ENCODE assay signal across 24 cellular contexts in the genomic region with DNA sequence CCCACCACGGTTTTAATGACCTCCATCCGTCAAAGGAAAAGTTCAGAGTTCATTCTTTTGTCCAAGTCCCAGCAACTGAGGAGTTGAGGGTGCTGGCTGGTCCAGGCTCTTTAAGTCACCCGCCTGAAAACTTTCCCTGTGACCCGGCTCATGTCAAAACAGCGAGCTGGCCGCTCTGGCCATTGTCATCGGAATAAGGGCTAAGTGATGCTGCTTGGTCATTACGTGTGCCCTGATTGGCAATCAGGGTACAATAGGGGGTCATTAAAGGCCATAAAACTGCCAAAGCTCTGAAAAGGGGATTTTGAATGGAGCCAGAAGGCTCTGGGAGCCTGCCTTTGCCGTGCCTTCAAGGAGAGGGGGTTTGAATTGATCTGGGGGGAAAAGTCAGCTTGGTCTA.
"Had no signal": no experiment of that assay in that cellular context is flagged by ENCODE, and none has a peak within 500 bp of the region (broad histone marks: within the 10 kb centered on the region; RNA-seq: fewer than 3 reads in every experiment).

No MANE protein-coding gene starts in this region.

- H3K4me2 ChIP-seq: KMS-11 had no signal

- H3K9me3 ChIP-seq: adrenal gland, breast epithelium, Peyer's patch, SJSA1 had no signal

- H3K27ac Mint-ChIP-seq: activated CD8-positive, alpha-beta T cell treated with anti-CD3 and anti-CD28 coated beads, Interleukin-2, amount 10 ng/mL, durations not matched to agents 7 days and 5 days; activated naive CD8-positive, alpha-beta T cell treated with anti-CD3 and anti-CD28 coated beads, Interleukin-2, amount 10 ng/mL, durations not matched to agents 7 days and 5 days; T-helper 1 cell treated with Interleukin-12 subunit alpha and Interleukin-12 subunit beta and Interleukin-4 antibody, amounts not matched to agents 30 μg/mL and 1 μg/mL, for 36 hours had no signal

- H3K36me3 Mint-ChIP-seq: activated naive CD8-positive, alpha-beta T cell treated with anti-CD3 and anti-CD28 coated beads, Interleukin-2, amount 10 ng/mL, durations not matched to agents 7 days and 5 days had no signal

- H3K9ac ChIP-seq: KMS-11 had no signal

- ATAC-seq: activated CD4-positive, CD25-positive, alpha-beta regulatory T cell treated with anti-CD3 and anti-CD28 coated beads, Interleukin-2, amount 50 U/mL, for 24 hours; activated CD8-positive, alpha-beta T cell treated with anti-CD3 and anti-CD28 coated beads, Interleukin-2, amount 10 ng/mL, durations not matched to agents 7 days and 5 days had no signal

- H3K4me3 ChIP-seq: adrenal gland, breast epithelium, Peyer's patch had no signal

- DNase-seq: activated CD4-positive, alpha-beta T cell treated with anti-CD3 and anti-CD28 coated beads for 48 hours; activated CD4-positive, alpha-beta T cell treated with anti-CD3 and anti-CD28 coated beads, Interleukin-2, amount 50 U/mL, for 4 hours; activated CD8-positive, alpha-beta memory T cell treated with anti-CD3 and anti-CD28 coated beads, Interleukin-2, amount 50 U/mL, for 48 hours; activated CD8-positive, alpha-beta T cell treated with anti-CD3 and anti-CD28 coated beads, Interleukin-2, amount 10 ng/mL, durations not matched to agents 7 days and 5 days; activated naive CD4-positive, alpha-beta T cell treated with anti-CD3 and anti-CD28 coated beads, Interleukin-2, amount 50 U/mL, for 16 hours; activated naive CD8-positive, alpha-beta T cell treated with anti-CD3 and anti-CD28 coated beads, Interleukin-2, amount 10 ng/mL, durations not matched to agents 7 days and 5 days; activated T-cell treated with anti-CD3 and anti-CD28 coated beads, Interleukin-2, amount 50 U/mL, for 1 hour; adrenal gland; anterior cingulate cortex; caudate nucleus; MM.1S; NCI-H1105 treated with DMSO at 0.1 percent for 48 hours; NCI-H1436 treated with DMSO at 0.1 percent for 48 hours; NCI-H187; NCI-H2081; NCI-H446; NCI-H524 treated with DMSO at 0.1 percent for 48 hours; Peyer's patch; SHP77 had no signal

- H3K4me3 Mint-ChIP-seq: activated CD8-positive, alpha-beta T cell treated with anti-CD3 and anti-CD28 coated beads, Interleukin-2, amount 10 ng/mL, durations not matched to agents 7 days and 5 days; activated naive CD8-positive, alpha-beta T cell treated with anti-CD3 and anti-CD28 coated beads, Interleukin-2, amount 10 ng/mL, durations not matched to agents 7 days and 5 days; T-helper 1 cell treated with Interleukin-12 subunit alpha and Interleukin-12 subunit beta and Interleukin-4 antibody, amounts not matched to agents 30 μg/mL and 1 μg/mL, for 36 hours had no signal

- H3K27ac ChIP-seq: adrenal gland, breast epithelium, KMS-11, Peyer's patch had no signal

- H3K4me1 ChIP-seq: adrenal gland, breast epithelium, Peyer's patch had no signal

- H3K36me3 ChIP-seq: adrenal gland, breast epithelium, Peyer's patch, SJSA1 had no signal

- H3K27me3 ChIP-seq: breast epithelium, Peyer's patch, SJSA1 had no signal
